In genomic region chr17:82441686-82442487, GRCh38 we compare ENCODE assay signal across 2 cellular contexts.
TF ChIP-seq lines count a peak whose summit lies in the region.

No MANE protein-coding gene starts in this region.

TF ChIP-seq in HEK293, 187 proteins besides CTCF, POLR2A, EP300 and RAD21:
- TF ChIP-seq, protein P1, sequence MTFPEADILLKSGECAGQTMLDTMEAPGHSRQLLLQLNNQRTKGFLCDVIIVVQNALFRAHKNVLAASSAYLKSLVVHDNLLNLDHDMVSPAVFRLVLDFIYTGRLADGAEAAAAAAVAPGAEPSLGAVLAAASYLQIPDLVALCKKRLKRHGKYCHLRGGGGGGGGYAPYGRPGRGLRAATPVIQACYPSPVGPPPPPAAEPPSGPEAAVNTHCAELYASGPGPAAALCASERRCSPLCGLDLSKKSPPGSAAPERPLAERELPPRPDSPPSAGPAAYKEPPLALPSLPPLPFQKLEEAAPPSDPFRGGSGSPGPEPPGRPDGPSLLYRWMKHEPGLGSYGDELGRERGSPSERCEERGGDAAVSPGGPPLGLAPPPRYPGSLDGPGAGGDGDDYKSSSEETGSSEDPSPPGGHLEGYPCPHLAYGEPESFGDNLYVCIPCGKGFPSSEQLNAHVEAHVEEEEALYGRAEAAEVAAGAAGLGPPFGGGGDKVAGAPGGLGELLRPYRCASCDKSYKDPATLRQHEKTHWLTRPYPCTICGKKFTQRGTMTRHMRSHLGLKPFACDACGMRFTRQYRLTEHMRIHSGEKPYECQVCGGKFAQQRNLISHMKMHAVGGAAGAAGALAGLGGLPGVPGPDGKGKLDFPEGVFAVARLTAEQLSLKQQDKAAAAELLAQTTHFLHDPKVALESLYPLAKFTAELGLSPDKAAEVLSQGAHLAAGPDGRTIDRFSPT (tag by site-specific recombination; IDR thresholded peaks at IDR 0.05) = 0 out of 2 replicates have a peak, but pooled peaks have one; percentile 41
- TF ChIP-seq PATZ1 (tag by site-specific recombination; IDR thresholded peaks at IDR 0.05) (0 out of 2 replicates have a peak, but pooled peaks have one; percentile 15), ZIC2 (tag by site-specific recombination; IDR thresholded peaks at IDR 0.05) (peak; percentile 43), SP2 (tag by site-specific recombination; IDR thresholded peaks at IDR 0.05) (no peak)
TF ChIP-seq in HEK293: peak in this region for 3.

TF ChIP-seq in GM12878, 131 proteins besides CTCF, POLR2A, EP300 and RAD21:
- TF ChIP-seq SMAD5 (IDR thresholded peaks at IDR 0.05; ENCODE audit: low read depth) = 0 out of 2 replicates have a peak, but pooled peaks have one; percentile 11
- TF ChIP-seq, protein P2, sequence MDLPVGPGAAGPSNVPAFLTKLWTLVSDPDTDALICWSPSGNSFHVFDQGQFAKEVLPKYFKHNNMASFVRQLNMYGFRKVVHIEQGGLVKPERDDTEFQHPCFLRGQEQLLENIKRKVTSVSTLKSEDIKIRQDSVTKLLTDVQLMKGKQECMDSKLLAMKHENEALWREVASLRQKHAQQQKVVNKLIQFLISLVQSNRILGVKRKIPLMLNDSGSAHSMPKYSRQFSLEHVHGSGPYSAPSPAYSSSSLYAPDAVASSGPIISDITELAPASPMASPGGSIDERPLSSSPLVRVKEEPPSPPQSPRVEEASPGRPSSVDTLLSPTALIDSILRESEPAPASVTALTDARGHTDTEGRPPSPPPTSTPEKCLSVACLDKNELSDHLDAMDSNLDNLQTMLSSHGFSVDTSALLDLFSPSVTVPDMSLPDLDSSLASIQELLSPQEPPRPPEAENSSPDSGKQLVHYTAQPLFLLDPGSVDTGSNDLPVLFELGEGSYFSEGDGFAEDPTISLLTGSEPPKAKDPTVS (IDR thresholded peaks at IDR 0.05; ENCODE audit: low read depth, low read length) = no peak
